9 cellular contexts compared by ENCODE assay signal in the genomic region with DNA sequence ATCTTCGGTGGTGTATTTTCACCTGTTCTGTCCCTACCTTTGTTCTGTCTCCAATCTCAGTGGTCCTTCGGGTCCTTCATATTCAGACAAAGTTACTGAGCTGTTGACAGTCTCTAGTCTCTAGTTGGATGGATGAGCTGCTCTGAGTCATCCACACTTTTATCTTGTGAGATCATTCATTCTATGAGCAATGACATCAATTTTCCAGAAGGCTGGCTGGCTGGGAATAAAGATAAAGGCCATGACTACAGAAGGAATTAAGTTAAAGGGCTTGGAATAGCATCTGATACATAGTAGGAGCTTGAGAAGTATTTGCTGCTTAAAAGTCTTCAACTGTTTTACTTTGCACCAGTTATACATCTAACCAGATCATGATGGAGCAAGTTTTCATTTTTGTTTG. TPM values are rescaled to one million over a fixed set of nuclear protein-coding genes. Genes with fewer than 3 reads are reported as not detected.
DNase-seq lines count a peak whose midpoint lies in the region; ATAC-seq lines count a peak whose summit lies in the region.
"Had no signal": no experiment of that assay in that cellular context is flagged by ENCODE, and none has a peak within 500 bp of the region (broad histone marks: within the 10 kb centered on the region; RNA-seq: fewer than 3 reads in every experiment).

No MANE protein-coding gene starts in this region.

- H3K27me3 Mint-ChIP-seq in activated T-helper 2 cell treated with anti-CD3 and anti-CD28 coated beads, Interferon-gamma antibody, Interleukin-2, Interleukin-4, amounts not matched to agents 10 μg/mL and 5 μg/mL and 100 μg/mL, durations not matched to agents 14 hours and 24 hours and 36 hours (ENCODE audit: low read depth): no peaks in the 10 kb centered on the region

- H3K9me3 Mint-ChIP-seq in activated T-helper 2 cell treated with anti-CD3 and anti-CD28 coated beads, Interferon-gamma antibody, Interleukin-2, Interleukin-4, amounts not matched to agents 10 μg/mL and 5 μg/mL and 100 μg/mL, durations not matched to agents 14 hours and 24 hours and 36 hours: no peaks in the 10 kb centered on the region

- H3K27ac Mint-ChIP-seq in activated T-helper 2 cell treated with anti-CD3 and anti-CD28 coated beads, Interferon-gamma antibody, Interleukin-2, Interleukin-4, amounts not matched to agents 10 μg/mL and 5 μg/mL and 100 μg/mL, durations not matched to agents 14 hours and 24 hours and 36 hours: no peak overlapping the region

- H3K4me1 Mint-ChIP-seq in activated T-helper 2 cell treated with anti-CD3 and anti-CD28 coated beads, Interferon-gamma antibody, Interleukin-2, Interleukin-4, amounts not matched to agents 10 μg/mL and 5 μg/mL and 100 μg/mL, durations not matched to agents 14 hours and 24 hours and 36 hours (ENCODE audit: low read depth): peaks cover 14% of the 10 kb centered on the region

- H3K36me3 Mint-ChIP-seq in activated T-helper 2 cell treated with anti-CD3 and anti-CD28 coated beads, Interferon-gamma antibody, Interleukin-2, Interleukin-4, amounts not matched to agents 10 μg/mL and 5 μg/mL and 100 μg/mL, durations not matched to agents 14 hours and 24 hours and 36 hours (ENCODE audit: low read depth): no peaks in the 10 kb centered on the region

- no peak for ATAC-seq in HG02610 (IDR thresholded peaks at IDR 0.05; ENCODE audit: unreplicated experiment)
- ATAC-seq in GM18907 (IDR thresholded peaks at IDR 0.05; ENCODE audit: unreplicated experiment): no peak
- ATAC-seq in HG02970 (IDR thresholded peaks at IDR 0.05; ENCODE audit: low FRiP score, unreplicated experiment): no peak

- H3K4me3 Mint-ChIP-seq in activated T-helper 2 cell treated with anti-CD3 and anti-CD28 coated beads, Interferon-gamma antibody, Interleukin-2, Interleukin-4, amounts not matched to agents 10 μg/mL and 5 μg/mL and 100 μg/mL, durations not matched to agents 14 hours and 24 hours and 36 hours (ENCODE audit: low read depth): no peak overlapping the region

- intact Hi-C loops in activated T-helper 2 cell treated with anti-CD3 and anti-CD28 coated beads, Interferon-gamma antibody, Interleukin-2, Interleukin-4, amounts not matched to agents 10 μg/mL and 5 μg/mL and 100 μg/mL, durations not matched to agents 14 hours and 24 hours and 36 hours (cut with micrococcal nuclease): no loop called here

- DNase-seq in AG08396 (ENCODE audit: low spot score) (peak; percentile 49), HK-2 (ENCODE audit: unreplicated experiment) (peak; percentile 42), astrocyte of the hippocampus (ENCODE audit: low read depth, low spot score) (peak; percentile 78), lung microvascular endothelial cell (ENCODE audit: low read depth in 2 of 2) (peak; percentile 3 to 8)
- no peak for DNase-seq in activated T-helper 2 cell treated with anti-CD3 and anti-CD28 coated beads, Interferon-gamma antibody, Interleukin-2, Interleukin-4, amounts not matched to agents 10 μg/mL and 5 μg/mL and 100 μg/mL, durations not matched to agents 14 hours and 24 hours and 36 hours (ENCODE audit: low spot score)
- DNase-seq: T-helper 2 cell had no signal

RNA-seq across cellular contexts. Expression of a gene that starts 43.1 kb away (rescaled TPM):
- 20.7 and 27.2 TPM in 2 replicates for total RNA-seq in lung microvascular endothelial cell
- 27.2 and 27.6 TPM in 2 replicates for total RNA-seq in activated T-helper 2 cell treated with anti-CD3 and anti-CD28 coated beads, Interferon-gamma antibody, Interleukin-2, Interleukin-4, amounts not matched to agents 10 μg/mL and 5 μg/mL and 100 μg/mL, durations not matched to agents 14 hours and 24 hours and 36 hours
